In the genomic region with DNA sequence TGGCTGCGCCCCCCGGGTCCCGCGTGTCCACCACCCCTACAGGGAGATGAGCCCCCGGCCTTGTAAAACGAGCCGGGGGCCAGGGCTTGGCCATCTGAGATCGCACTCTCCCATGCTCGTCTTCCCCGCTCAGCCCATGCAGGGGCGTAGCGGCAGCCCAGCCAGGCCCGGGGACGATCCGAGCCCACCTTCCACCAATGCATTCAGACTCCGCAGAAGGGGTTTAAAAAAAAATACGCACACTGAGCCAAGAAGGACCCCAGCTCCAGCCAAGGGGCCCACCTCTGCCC, we compare ENCODE assay signal across 8 cellular contexts. TPM values are rescaled to one million over a fixed set of nuclear protein-coding genes. Genes with fewer than 3 reads are reported as not detected.
DNase-seq lines count a peak whose midpoint lies in the region; ATAC-seq, FAIRE-seq and TF ChIP-seq lines count a peak whose summit lies in the region.

No MANE protein-coding gene starts in this region.

- H4K5ac ChIP-seq in H1 (ENCODE audit: insufficient read length, low read depth, low read length), result peak overlapping the region; percentile 58

- POLR2A ChIA-PET in H1 (lab: Charles Lee; ENCODE audit: partially characterized antibody), result interaction anchor here (0.8 to 2.6 kb wide), 10 partner anchors 9 to 365 kb away, joined by 3 to 10 read pairs (median 4); partner anchors contain the start of gene FBXO9

- no peaks in the 10 kb centered on the region for H3K79me1 ChIP-seq in H1 (ENCODE audit: low read depth, low read length)

- peak overlapping the region; percentile 93 to 99 (median 95) for H3K27ac ChIP-seq in BLaER1 treated with 17β-estradiol and CSF1 and Interleukin-3, amounts not matched to agents 10 nM and 100 nM
- H3K27ac ChIP-seq in H1 (ENCODE audit: low read depth, low read length) (peak overlapping the region; percentile 97), tibial artery (peak overlapping the region; percentile 92 to 94)

- H3K4me3 ChIP-seq in BLaER1 treated with 17β-estradiol and CSF1 and Interleukin-3, amounts not matched to agents 10 nM and 100 nM, result peak overlapping the region; percentile 60 to 81 (median 74)
- H3K4me3 ChIP-seq in H1 (ENCODE audit: extremely low read depth in 1 of 4, insufficient read depth in 2 of 4, low read depth in 3 of 4, low read length in 4 of 4) (peak overlapping the region; percentile 72 to 92 (median 76)), mucosa of descending colon (peak overlapping the region; percentile 35), tibial artery (peak overlapping the region; percentile 68 to 69)

- CTCF ChIA-PET in H1 (lab: Charles Lee; ENCODE audit: partially characterized antibody), result interaction anchor here (0.9 to 4.1 kb wide), 16 partner anchors 8 to 365 kb away, joined by 3 to 21 read pairs (median 5); no protein-coding TSS in a partner anchor

- TF ChIP-seq CTCF in H1 (IDR thresholded peaks at IDR 0.05; ENCODE audit: control extremely low read depth in 1 of 3, insufficient read depth in 1 of 3, low read depth in 1 of 3, low read length in 3 of 3), result no peak
- TF ChIP-seq CTCF in mucosa of descending colon (IDR thresholded peaks at IDR 0.05), result no peak
- TF ChIP-seq CTCF in tibial artery (IDR thresholded peaks at IDR 0.05), result no peak

- no peak; a peak in 1 of 3 replicates for TF ChIP-seq POLR2A in H1 (IDR thresholded peaks at IDR 0.05; ENCODE audit: control extremely low read depth in 1 of 2, low read depth in 2 of 2, low read length in 2 of 2)

- intact Hi-C loops in mucosa of descending colon (cut with DNase I, micrococcal nuclease), result no loop called here
- intact Hi-C loops in tibial artery (cut with DNase I; ENCODE audit: low total_unique reads), result loop anchor here (2.0 to 10.0 kb wide), 3 partner anchors 70 to 492 kb away; partner anchors contain the start of genes FBXO9 and TRAM2

- H3K36me3 ChIP-seq in BLaER1 treated with 17β-estradiol and CSF1 and Interleukin-3, amounts not matched to agents 10 nM and 100 nM, result no peaks in the 10 kb centered on the region
- no peaks in the 10 kb centered on the region for H3K36me3 ChIP-seq in H1 (ENCODE audit: control insufficient read depth in 2 of 4, insufficient read depth in 4 of 4, low read length in 3 of 4)
- H3K36me3 ChIP-seq in mucosa of descending colon (ENCODE audit: low read depth), result peaks cover 4% of the 10 kb centered on the region
- H3K36me3 ChIP-seq in tibial artery, result no peaks in the 10 kb centered on the region

- H3K4me1 ChIP-seq in BLaER1 treated with 17β-estradiol and CSF1 and Interleukin-3, amounts not matched to agents 10 nM and 100 nM, result peaks cover 9 to 22% (median 15%) of the 10 kb centered on the region in 10 experiments; a peak in 19 of 20 replicates
- H3K4me1 ChIP-seq in H1 (replicated peaks in 1 of 4; ENCODE audit: control insufficient read depth in 3 of 4, insufficient read depth in 4 of 4, low read length in 3 of 4) (no peaks in the 10 kb centered on the region; a peak in 1 of 7 replicates), mucosa of descending colon (ENCODE audit: low read depth) (peaks cover 7% of the 10 kb centered on the region), tibial artery (peaks cover 0 to 35% (median 16%) of the 10 kb centered on the region in 4 donors)

- H4K91ac ChIP-seq in H1 (replicated peaks; ENCODE audit: insufficient read length, low read length), result peak overlapping the region; percentile 14

- peak; percentile 12 for DNase-seq in activated CD4-positive, alpha-beta T cell treated with anti-CD3 and anti-CD28 coated beads for 1 hour
- DNase-seq in H1 (ENCODE audit: low read depth in 1 of 2, low spot score in 2 of 2) (no peak), mucosa of descending colon (peak; percentile 42 to 73 (median 69)), tibial artery (peak; percentile 45 to 74), H4 (ENCODE audit: low spot score) (no peak)

- FAIRE-seq in H1 (lab: Jason Lieb, UNC), result no peak

- H2BK15ac ChIP-seq in H1 (ENCODE audit: low read length), result 0 out of 2 replicates have a peak overlapping the region, but pooled peaks have one; percentile 29

- H3K4ac ChIP-seq in H1 (replicated peaks; ENCODE audit: insufficient read length, low read depth, low read length), result peak overlapping the region; percentile 57

- H2BK20ac ChIP-seq in H1 (ENCODE audit: low read length), result no peak overlapping the region

- H2AFZ ChIP-seq in H1 (ENCODE audit: low read length), result no peak overlapping the region

- H4K20me1 ChIP-seq in BLaER1 treated with 17β-estradiol and CSF1 and Interleukin-3, amounts not matched to agents 10 nM and 100 nM, result 0 out of 22 replicates have a peak, but pooled peaks cover 0 to 5% (median 0%) of the 10 kb centered on the region in 11 experiments
- peaks cover 0 to 1% of the 10 kb centered on the region in 2 experiments for H4K20me1 ChIP-seq in H1 (replicated peaks in 1 of 2; ENCODE audit: control insufficient read depth in 1 of 2, insufficient read depth in 2 of 2, low read length in 2 of 2)

- H3K79me2 ChIP-seq in H1 (ENCODE audit: control insufficient read depth in 1 of 2, insufficient read depth in 2 of 2, low read length in 2 of 2), result no peaks in the 10 kb centered on the region

- no peak overlapping the region for H2BK120ac ChIP-seq in H1 (replicated peaks; ENCODE audit: low read depth, low read length)

- H3K56ac ChIP-seq in H1 (replicated peaks; ENCODE audit: insufficient read length, low read depth, low read length), result peak overlapping the region; percentile 57

- H3K23ac ChIP-seq in H1 (ENCODE audit: insufficient read length), result no peak overlapping the region

- no peak overlapping the region for H3K14ac ChIP-seq in H1 (ENCODE audit: insufficient read length)

- H3K9me3 ChIP-seq in BLaER1 treated with 17β-estradiol and CSF1 and Interleukin-3, amounts not matched to agents 10 nM and 100 nM (replicated peaks in 1 of 11), result no peaks in the 10 kb centered on the region
- H3K9me3 ChIP-seq in H1 (ENCODE audit: insufficient read depth in 2 of 2, low read depth in 1 of 2, low read length in 1 of 2) (no peaks in the 10 kb centered on the region), mucosa of descending colon (no peaks in the 10 kb centered on the region), tibial artery (no peaks in the 10 kb centered on the region)

- peak overlapping the region; percentile 90 for H2BK5ac ChIP-seq in H1 (ENCODE audit: low read depth, low read length)

- 3% methylated on average over 14 of the region's 17 CpGs; no CpG with 5 or more reads in 1 of the 2 experiments for WGBS in H1 (ENCODE audit: extremely low coverage in 1 of 2, insufficient coverage in 1 of 2, insufficient read length in 1 of 2, insufficient replicate concordance in 2 of 2, low coverage in 1 of 2, low lambda C conversion rate in 2 of 2, missing lambda C conversion rate in 1 of 2), 2 experiments

- H4K8ac ChIP-seq in H1 (ENCODE audit: extremely low read depth, insufficient read depth, low read length), result peak overlapping the region; percentile 94; the same call in 1 of the 2 replicates

- no peak for TF ChIP-seq EP300 in H1 (IDR thresholded peaks at IDR 0.05; ENCODE audit: borderline replicate concordance in 1 of 2, low read depth in 2 of 2, low read length in 2 of 2)

- no peaks in the 10 kb centered on the region; the same call in 1 of the 2 replicates for H3K23me2 ChIP-seq in H1 (ENCODE audit: low read depth, low read length)

- H3K9ac ChIP-seq in BLaER1 treated with 17β-estradiol and CSF1 and Interleukin-3, amounts not matched to agents 10 nM and 100 nM, result peak overlapping the region; percentile 87 to 97 (median 94)
- peak overlapping the region; percentile 72 to 93 (median 90) for H3K9ac ChIP-seq in H1 (replicated peaks in 1 of 4; ENCODE audit: extremely low read depth in 1 of 4, low read depth in 3 of 4, low read length in 3 of 4)

- H2AK5ac ChIP-seq in H1 (ENCODE audit: low read depth, low read length), result no peak overlapping the region

- H3K27me3 ChIP-seq in BLaER1 treated with 17β-estradiol and CSF1 and Interleukin-3, amounts not matched to agents 10 nM and 100 nM, result peaks cover 0 to 21% (median 0%) of the 10 kb centered on the region in 11 experiments; a peak in 7 of 22 replicates
- H3K27me3 ChIP-seq in H1 (replicated peaks in 1 of 4; ENCODE audit: control insufficient read depth in 3 of 4, extremely low read depth in 1 of 4, insufficient read depth in 3 of 4, low read length in 3 of 4), result no peaks in the 10 kb centered on the region
- H3K27me3 ChIP-seq in tibial artery, result no peaks in the 10 kb centered on the region

- peak overlapping the region; percentile 87 for H3K18ac ChIP-seq in H1 (ENCODE audit: extremely low read depth, low read length)

- no peak for TF ChIP-seq RAD21 in H1 (IDR thresholded peaks at IDR 0.05 in 1 of 2, conservative IDR thresholded peaks at IDR 0.05 in 1 of 2; ENCODE audit: low read depth in 2 of 2, low read length in 2 of 2)

- peak overlapping the region; percentile 69 to 93 (median 87) for H3K4me2 ChIP-seq in BLaER1 treated with 17β-estradiol and CSF1 and Interleukin-3, amounts not matched to agents 10 nM and 100 nM
- H3K4me2 ChIP-seq in H1 (ENCODE audit: insufficient read depth in 1 of 2, low read depth in 2 of 2, low read length in 2 of 2), result peak overlapping the region; percentile 88 to 91

- ATAC-seq in GM19351 (IDR thresholded peaks at IDR 0.05; ENCODE audit: unreplicated experiment) (peak; percentile 32), HG03378 (IDR thresholded peaks at IDR 0.05; ENCODE audit: unreplicated experiment) (peak; percentile 12), mucosa of descending colon (peak; percentile 31)

- no peak overlapping the region for H2BK12ac ChIP-seq in H1 (ENCODE audit: low read depth, low read length)

TF ChIP-seq in H1, 55 proteins besides CTCF, POLR2A, EP300 and RAD21:
- TF ChIP-seq PHF8 (conservative IDR thresholded peaks at IDR 0.05; ENCODE audit: low read depth, low read length) (peak; percentile 65), YY1 (IDR thresholded peaks at IDR 0.05; ENCODE audit: low read depth, low read length) (no peak)

RNA-seq across cellular contexts. Expression of gene GSTA4, which starts 0.3 kb away (rescaled TPM):
- 13.2 and 13.9 TPM in 2 replicates for total RNA-seq in H1 (2021; fragmentation: NEBNext Ultra II Directional; extraction: Animal tissue kit (Norgen Biotek cat#: 25700))
- 12.6 and 21.6 TPM in 2 replicates for polyA plus RNA-seq in H1 (2011; rRNA removed)
- 25.8 TPM for polyA plus RNA-seq in H1 (2011; cell fraction: cytosol; rRNA removed)
- 5.2 TPM for polyA plus RNA-seq in H1 (2011; cell fraction: nucleus; rRNA removed)
- polyA plus RNA-seq in H1 (2012, experiment 1 of 2), result 16.3 to 20.3 TPM (median 18.1 TPM) in 4 replicates
- 14.5 TPM for polyA plus RNA-seq in H1 (2012, experiment 2 of 2)
- polyA plus RNA-seq in H1 (2013, experiment 1 of 2), result 15.1 TPM
- polyA plus RNA-seq in H1 (2013, experiment 2 of 2), result 13.9 TPM
- 8.0 and 8.5 TPM in 2 replicates for polyA minus RNA-seq in H1 (2011; rRNA and poly(A)+ RNA removed)
- 4.6 TPM for polyA minus RNA-seq in H1 (2011; cell fraction: cytosol; rRNA and poly(A)+ RNA removed)
- 6.3 TPM for polyA minus RNA-seq in H1 (2011; cell fraction: nucleus; rRNA and poly(A)+ RNA removed)
- 10 to 100 TPM in 2 of 3 donors, 1 to 10 TPM in 1; 8.3 to 15.5 (median 14.7) TPM for total RNA-seq in mucosa of descending colon
- 14.9 and 19.2 TPM in 2 replicates for total RNA-seq in H4 (2014; rRNA removed; shearing (Covaris generic))

Comparison
In these comparisons a context has a peak if more than half of its experiments do, and no peak if none do; other contexts are left out.
1. DNase-seq: peak in activated CD4-positive, alpha-beta T cell treated with anti-CD3 and anti-CD28 coated beads for 1 hour (single experiment), mucosa of descending colon (3 of 3) and tibial artery (2 of 2); none in H1 (0 of 2) and H4 (single experiment).
2. Peak in every context shown above with its lines, with median percentiles within 50 percentile points of each other: H3K27ac ChIP-seq, H3K4me3 ChIP-seq and ATAC-seq.